Comparison of ENCODE assay signal across 16 cellular contexts in genomic region chr10:28783089-28783488, GRCh38.
DNase-seq lines count a peak whose midpoint lies in the region; ATAC-seq, FAIRE-seq and TF ChIP-seq lines count a peak whose summit lies in the region.
"Had no signal": no experiment of that assay in that cellular context is flagged by ENCODE, and none has a peak within 500 bp of the region (broad histone marks: within the 10 kb centered on the region; RNA-seq: fewer than 3 reads in every experiment).

No MANE protein-coding gene starts in this region.

- TF ChIP-seq CTCF in Caco-2 (IDR thresholded peaks at IDR 0.05; ENCODE audit: insufficient read depth in 1 of 2, low read depth in 1 of 2, low read length in 1 of 2, severe bottlenecking in 1 of 2, unreplicated experiment in 1 of 2) (no peak), LNCaP clone FGC (IDR thresholded peaks at IDR 0.05; ENCODE audit: control insufficient read depth, extremely low read depth, insufficient read depth) (no peak)
- no peak for TF ChIP-seq CTCF in activated CD8-positive, alpha-beta T cell treated with anti-CD3 and anti-CD28 coated beads for 36 hours (IDR thresholded peaks at IDR 0.05)

- H3K9me3 Mint-ChIP-seq in Caco-2 (ENCODE audit: unreplicated experiment): no peaks in the 10 kb centered on the region
- H3K9me3 Mint-ChIP-seq in activated CD8-positive, alpha-beta T cell treated with anti-CD3 and anti-CD28 coated beads for 36 hours: no peaks in the 10 kb centered on the region
- H3K9me3 Mint-ChIP-seq: CD8-positive, alpha-beta memory T cell had no signal

- H3K27ac Mint-ChIP-seq in Caco-2 (ENCODE audit: unreplicated experiment): peak overlapping the region; percentile 2
- no peak overlapping the region for H3K27ac Mint-ChIP-seq in activated CD8-positive, alpha-beta T cell treated with anti-CD3 and anti-CD28 coated beads for 36 hours
- H3K27ac Mint-ChIP-seq: CD8-positive, alpha-beta memory T cell had no signal

- POLR2A ChIA-PET in Caco-2 (lab: Charles Lee): no interaction called here
- POLR2A ChIA-PET in activated CD8-positive, alpha-beta T cell treated with anti-CD3 and anti-CD28 coated beads for 36 hours (lab: Charles Lee): no interaction called here

- no peak overlapping the region for H3K4me3 ChIP-seq in Caco-2 (ENCODE audit: low read depth, low read length)
- no peak overlapping the region for H3K4me3 ChIP-seq in LNCaP clone FGC (ENCODE audit: low read depth, low read length)
- H3K4me3 ChIP-seq: BLaER1 had no signal

- peak in 1 of 2 experiments; percentile 24 for DNase-seq in Caco-2
- peak; percentile 52 for DNase-seq in LNCaP clone FGC (ENCODE audit: low read depth)
- DNase-seq in islet precursor cell: peak; percentile 71
- DNase-seq in renal cortical epithelial cell (ENCODE audit: low read depth): peak; percentile 24
- no peak for DNase-seq in putamen (ENCODE audit: low spot score)
- no peak for DNase-seq in midbrain (lab: John Stamatoyannopoulos, UW)
- DNase-seq in GM12892 (ENCODE audit: insufficient read length): no peak
- DNase-seq in activated CD8-positive, alpha-beta T cell treated with anti-CD3 and anti-CD28 coated beads for 36 hours: no peak
- DNase-seq: CD8-positive, alpha-beta memory T cell; GDM1; H7; NCI-H1105; NCI-H1694 treated with DMSO at 0.1 percent for 48 hours; NCI-H510A treated with DMSO at 0.1 percent for 48 hours had no signal

- no TSS peak for BruUV-seq in Caco-2 (replicated peaks; lab: Mats Ljungman, UMichigan)

- H3K4me1 Mint-ChIP-seq in Caco-2 (ENCODE audit: low read depth, unreplicated experiment): peaks cover 31% of the 10 kb centered on the region
- H3K4me1 Mint-ChIP-seq in activated CD8-positive, alpha-beta T cell treated with anti-CD3 and anti-CD28 coated beads for 36 hours (ENCODE audit: low read depth): peaks cover 1% of the 10 kb centered on the region
- H3K4me1 Mint-ChIP-seq: CD8-positive, alpha-beta memory T cell had no signal

- CTCF ChIA-PET in Caco-2 (lab: Charles Lee): interaction anchor here (0.8 kb wide), 1 partner anchor 38 kb away, joined by 4 read pairs; no protein-coding TSS in a partner anchor
- CTCF ChIA-PET in activated CD8-positive, alpha-beta T cell treated with anti-CD3 and anti-CD28 coated beads for 36 hours (lab: Charles Lee): no interaction called here

- peaks cover 28% of the 10 kb centered on the region for H3K4me1 ChIP-seq in Caco-2

- no peaks in the 10 kb centered on the region for H3K9me3 ChIP-seq in Caco-2
- H3K9me3 ChIP-seq: BLaER1 had no signal

- intact Hi-C loops in Caco-2 (cut with micrococcal nuclease; ENCODE audit: unreplicated experiment): no loop called here
- intact Hi-C loops in activated CD8-positive, alpha-beta T cell treated with anti-CD3 and anti-CD28 coated beads for 36 hours (cut with micrococcal nuclease): no loop called here

- ATAC-seq in activated CD8-positive, alpha-beta T cell treated with anti-CD3 and anti-CD28 coated beads for 36 hours: no peak

- no peaks in the 10 kb centered on the region for H3K36me3 Mint-ChIP-seq in Caco-2 (ENCODE audit: insufficient read depth, unreplicated experiment)
- H3K36me3 Mint-ChIP-seq in activated CD8-positive, alpha-beta T cell treated with anti-CD3 and anti-CD28 coated beads for 36 hours (ENCODE audit: low read depth): no peaks in the 10 kb centered on the region
- H3K36me3 Mint-ChIP-seq: CD8-positive, alpha-beta memory T cell had no signal

- H3K4me3 Mint-ChIP-seq in Caco-2 (ENCODE audit: unreplicated experiment): peak overlapping the region; percentile 1
- H3K4me3 Mint-ChIP-seq in activated CD8-positive, alpha-beta T cell treated with anti-CD3 and anti-CD28 coated beads for 36 hours: no peak overlapping the region
- H3K4me3 Mint-ChIP-seq: CD8-positive, alpha-beta memory T cell had no signal

- no peaks in the 10 kb centered on the region for H3K27me3 Mint-ChIP-seq in Caco-2 (ENCODE audit: insufficient read depth, unreplicated experiment)
- H3K27me3 Mint-ChIP-seq in activated CD8-positive, alpha-beta T cell treated with anti-CD3 and anti-CD28 coated beads for 36 hours: no peaks in the 10 kb centered on the region

- no peak for FAIRE-seq in GM12892 (lab: Jason Lieb, UNC)
- FAIRE-seq: HTR-8/SVneo had no signal

- H3K36me3 ChIP-seq in Caco-2 (ENCODE audit: control insufficient read depth, insufficient read depth, low read length): no peaks in the 10 kb centered on the region
- H3K36me3 ChIP-seq: BLaER1 had no signal

- H3K27me3 ChIP-seq in Caco-2 (replicated peaks; ENCODE audit: control insufficient read depth, insufficient read depth, low read length): no peaks in the 10 kb centered on the region
- H3K27me3 ChIP-seq: BLaER1 had no signal

- TF ChIP-seq POLR2A in GM12892 (IDR thresholded peaks at IDR 0.05; ENCODE audit: low read depth, low read length): no peak

Comparison
In these comparisons a context has a peak if more than half of its experiments do, and no peak if none do; other contexts are left out.
1. DNase-seq: peak in LNCaP clone FGC (single experiment), islet precursor cell (single experiment) and renal cortical epithelial cell (single experiment); none in putamen (single experiment), midbrain (single experiment), GM12892 (single experiment) and activated CD8-positive, alpha-beta T cell treated with anti-CD3 and anti-CD28 coated beads for 36 hours (single experiment).